21 cellular contexts compared by ENCODE assay signal in genomic region chr20:24938498-24938897, GRCh38. TPM values are rescaled to one million over a fixed set of nuclear protein-coding genes. Genes with fewer than 3 reads are reported as not detected.
DNase-seq lines count a peak whose midpoint lies in the region; ATAC-seq and TF ChIP-seq lines count a peak whose summit lies in the region.
"Had no signal": no experiment of that assay in that cellular context is flagged by ENCODE, and none has a peak within 500 bp of the region (broad histone marks: within the 10 kb centered on the region; RNA-seq: fewer than 3 reads in every experiment).

No MANE protein-coding gene starts in this region.

- peaks cover 14% of the 10 kb centered on the region for H3K9me3 Mint-ChIP-seq in activated CD4-positive, alpha-beta memory T cell treated with anti-CD3 and anti-CD28 coated beads, Interleukin-2, amount 10 ng/mL, durations not matched to agents 7 days and 5 days
- H3K9me3 Mint-ChIP-seq in activated CD4-positive, alpha-beta memory T cell treated with anti-CD3 and anti-CD28 coated beads for 36 hours, result peaks cover 20% of the 10 kb centered on the region

- POLR2A ChIA-PET in activated CD4-positive, alpha-beta memory T cell treated with anti-CD3 and anti-CD28 coated beads, Interleukin-2, amount 10 ng/mL, durations not matched to agents 7 days and 5 days (lab: Charles Lee), result no interaction called here
- POLR2A ChIA-PET in activated CD4-positive, alpha-beta memory T cell treated with anti-CD3 and anti-CD28 coated beads for 36 hours (lab: Charles Lee), result no interaction called here

- H3K9me3 ChIP-seq in upper lobe of right lung, result no peaks in the 10 kb centered on the region
- H3K9me3 ChIP-seq in colonic mucosa, result no peaks in the 10 kb centered on the region
- H3K9me3 ChIP-seq: A549, Caco-2 had no signal

- H3K27me3 ChIP-seq in upper lobe of right lung, result no peaks in the 10 kb centered on the region
- H3K27me3 ChIP-seq in colonic mucosa, result no peaks in the 10 kb centered on the region

- no peak overlapping the region for H3K4me3 Mint-ChIP-seq in activated CD4-positive, alpha-beta memory T cell treated with anti-CD3 and anti-CD28 coated beads, Interleukin-2, amount 10 ng/mL, durations not matched to agents 7 days and 5 days
- no peak overlapping the region for H3K4me3 Mint-ChIP-seq in activated CD4-positive, alpha-beta memory T cell treated with anti-CD3 and anti-CD28 coated beads for 36 hours
- H3K4me3 Mint-ChIP-seq: CD4-positive, alpha-beta T cell; HFFc6 had no signal

- no peak overlapping the region for H3K9ac ChIP-seq in colonic mucosa (ENCODE audit: low read depth in 2 of 2, low read length in 2 of 2)

- CTCF ChIA-PET in activated CD4-positive, alpha-beta memory T cell treated with anti-CD3 and anti-CD28 coated beads, Interleukin-2, amount 10 ng/mL, durations not matched to agents 7 days and 5 days (lab: Charles Lee), result no interaction called here
- CTCF ChIA-PET in activated CD4-positive, alpha-beta memory T cell treated with anti-CD3 and anti-CD28 coated beads for 36 hours (lab: Charles Lee), result interaction anchor here (0.6 kb wide), 1 partner anchor 184 kb away, joined by 3 read pairs; no protein-coding TSS in a partner anchor

- intact Hi-C loops in activated CD4-positive, alpha-beta memory T cell treated with anti-CD3 and anti-CD28 coated beads for 36 hours (cut with micrococcal nuclease), result no loop called here
- intact Hi-C loops in upper lobe of right lung (cut with DNase I), result no loop called here
- intact Hi-C loops in colonic mucosa (cut with DNase I), result no loop called here

- TF ChIP-seq CTCF in upper lobe of right lung (IDR thresholded peaks at IDR 0.05), result no peak
- no peak for TF ChIP-seq CTCF in colonic mucosa (IDR thresholded peaks at IDR 0.05)

- H3K27ac Mint-ChIP-seq in activated CD4-positive, alpha-beta memory T cell treated with anti-CD3 and anti-CD28 coated beads, Interleukin-2, amount 10 ng/mL, durations not matched to agents 7 days and 5 days, result no peak overlapping the region
- no peak overlapping the region for H3K27ac Mint-ChIP-seq in activated CD4-positive, alpha-beta memory T cell treated with anti-CD3 and anti-CD28 coated beads for 36 hours
- H3K27ac Mint-ChIP-seq: CD4-positive, alpha-beta T cell; HFFc6 had no signal

- H3K36me3 ChIP-seq in upper lobe of right lung, result no peaks in the 10 kb centered on the region
- no peaks in the 10 kb centered on the region for H3K36me3 ChIP-seq in colonic mucosa

- H3K27me3 Mint-ChIP-seq in activated CD4-positive, alpha-beta memory T cell treated with anti-CD3 and anti-CD28 coated beads, Interleukin-2, amount 10 ng/mL, durations not matched to agents 7 days and 5 days, result no peaks in the 10 kb centered on the region
- no peaks in the 10 kb centered on the region for H3K27me3 Mint-ChIP-seq in activated CD4-positive, alpha-beta memory T cell treated with anti-CD3 and anti-CD28 coated beads for 36 hours
- H3K27me3 Mint-ChIP-seq: CD4-positive, alpha-beta T cell had no signal

- H3K4me1 ChIP-seq in upper lobe of right lung (no peaks in the 10 kb centered on the region), colonic mucosa (no peaks in the 10 kb centered on the region)
- H3K4me1 ChIP-seq: A549, Caco-2 had no signal

- H3K4me3 ChIP-seq in upper lobe of right lung (no peak overlapping the region), colonic mucosa (no peak overlapping the region)
- H3K4me3 ChIP-seq: A549 had no signal

- H3K27ac ChIP-seq in upper lobe of right lung (no peak overlapping the region), colonic mucosa (no peak overlapping the region)
- H3K27ac ChIP-seq: 22Rv1, A549, C4-2B had no signal

- no peak for ATAC-seq in upper lobe of right lung
- no peak for ATAC-seq in HG03039 (IDR thresholded peaks at IDR 0.05; ENCODE audit: unreplicated experiment)
- ATAC-seq: A549, HCT116, HepG2 had no signal

- H3K36me3 Mint-ChIP-seq in activated CD4-positive, alpha-beta memory T cell treated with anti-CD3 and anti-CD28 coated beads, Interleukin-2, amount 10 ng/mL, durations not matched to agents 7 days and 5 days (ENCODE audit: low read depth), result peaks cover 8% of the 10 kb centered on the region
- H3K36me3 Mint-ChIP-seq in activated CD4-positive, alpha-beta memory T cell treated with anti-CD3 and anti-CD28 coated beads for 36 hours, result peaks cover 13% of the 10 kb centered on the region

- DNase-seq in activated CD4-positive, alpha-beta memory T cell treated with anti-CD3 and anti-CD28 coated beads, Interleukin-2, amount 10 ng/mL, durations not matched to agents 7 days and 5 days, result peak; percentile 11
- DNase-seq in activated CD4-positive, alpha-beta memory T cell treated with anti-CD3 and anti-CD28 coated beads for 36 hours, result no peak
- DNase-seq in NCI-H524 (lab: John Stamatoyannopoulos, UW) (peak; percentile 82 to 95), ecto neural progenitor cell (ENCODE audit: low spot score) (peak; percentile 30), upper lobe of right lung (peak; percentile 46), colonic mucosa (no peak), NCI-H1694 treated with DMSO at 0.1 percent for 48 hours (lab: John Stamatoyannopoulos, UW) (no peak)
- DNase-seq: AML-193; Caco-2; CD4-positive, alpha-beta T cell; DMS79 treated with DMSO at 0.1 percent for 48 hours; GF-D8; GOT3; H7; HFFc6 had no signal

- H3K4me1 Mint-ChIP-seq in activated CD4-positive, alpha-beta memory T cell treated with anti-CD3 and anti-CD28 coated beads, Interleukin-2, amount 10 ng/mL, durations not matched to agents 7 days and 5 days, result no peaks in the 10 kb centered on the region
- peaks cover 6% of the 10 kb centered on the region for H3K4me1 Mint-ChIP-seq in activated CD4-positive, alpha-beta memory T cell treated with anti-CD3 and anti-CD28 coated beads for 36 hours (ENCODE audit: low read depth)

RNA-seq across cellular contexts. Expression of gene CST7, which starts 10.6 kb away (rescaled TPM):
- total RNA-seq in activated CD4-positive, alpha-beta memory T cell treated with anti-CD3 and anti-CD28 coated beads, Interleukin-2, amount 10 ng/mL, durations not matched to agents 7 days and 5 days, result 100 to 1,000 TPM; 178 to 182 TPM
- total RNA-seq in activated CD4-positive, alpha-beta memory T cell treated with anti-CD3 and anti-CD28 coated beads for 36 hours, result 10 to 100 TPM; 81.8 to 83.1 TPM
- total RNA-seq in upper lobe of right lung, result 9.6 TPM
- total RNA-seq in colonic mucosa, result 1 to 10 TPM in 1 of 2 donors, under 1 TPM in 1; 0.47 to 1.1 TPM
- total RNA-seq: Caco-2, H7, HepG2, HFFc6 had no signal

RNA-seq across cellular contexts. Expression of gene APMAP, which starts 54.1 kb away (rescaled TPM):
- total RNA-seq in activated CD4-positive, alpha-beta memory T cell treated with anti-CD3 and anti-CD28 coated beads, Interleukin-2, amount 10 ng/mL, durations not matched to agents 7 days and 5 days, result 10 to 100 TPM; 44.1 to 46.5 TPM
- total RNA-seq in activated CD4-positive, alpha-beta memory T cell treated with anti-CD3 and anti-CD28 coated beads for 36 hours, result 10 to 100 TPM; 45.5 to 46.6 TPM
- total RNA-seq in upper lobe of right lung (73.5 TPM), colonic mucosa (10 to 100 TPM; 43.9 to 63.3 TPM)

Comparison
In these comparisons a context has a peak if more than half of its experiments do, and no peak if none do; other contexts are left out.
1. DNase-seq: peak in activated CD4-positive, alpha-beta memory T cell treated with anti-CD3 and anti-CD28 coated beads, Interleukin-2, amount 10 ng/mL, durations not matched to agents 7 days and 5 days (single experiment), NCI-H524 (2 of 2), ecto neural progenitor cell (single experiment) and upper lobe of right lung (single experiment); none in activated CD4-positive, alpha-beta memory T cell treated with anti-CD3 and anti-CD28 coated beads for 36 hours (single experiment), colonic mucosa (single experiment) and NCI-H1694 treated with DMSO at 0.1 percent for 48 hours (single experiment).